In the genomic region with DNA sequence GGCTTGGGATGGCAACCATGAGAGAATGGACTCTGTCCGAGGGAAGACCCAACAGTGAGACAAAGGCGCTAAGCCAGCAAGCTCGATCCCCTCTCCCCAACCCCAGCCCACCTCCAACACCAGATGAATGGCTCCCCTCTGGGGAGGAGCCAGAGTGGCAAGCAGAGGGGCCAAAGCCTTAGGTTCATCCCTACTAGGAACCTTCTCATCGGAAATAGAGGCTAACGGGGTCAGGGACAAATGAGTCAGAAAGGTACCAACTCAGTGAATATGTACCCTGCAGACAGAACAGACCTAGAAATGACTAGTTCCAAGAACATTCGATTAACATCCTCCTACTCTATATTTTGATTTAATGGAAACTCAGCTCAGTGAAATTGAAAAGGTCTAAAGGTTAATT, we compare ENCODE assay signal across 24 cellular contexts.
DNase-seq lines count a peak whose midpoint lies in the region; ATAC-seq, FAIRE-seq and TF ChIP-seq lines count a peak whose summit lies in the region.
"Had no signal": no experiment of that assay in that cellular context is flagged by ENCODE, and none has a peak within 500 bp of the region (broad histone marks: within the 10 kb centered on the region; RNA-seq: fewer than 3 reads in every experiment).

No MANE protein-coding gene starts in this region.

- H3K79me2 ChIP-seq in trophoblast cell (ENCODE audit: control insufficient read depth, insufficient read depth, low read length, poor library complexity) = peaks cover 4% of the 10 kb centered on the region

- no peak overlapping the region for H3K4ac ChIP-seq in trophoblast cell (ENCODE audit: low read depth, low read length)

- H3K9ac ChIP-seq in trophoblast cell (ENCODE audit: low read length) = no peak overlapping the region

- POLR2A ChIA-PET in activated CD8-positive, alpha-beta T cell treated with anti-CD3 and anti-CD28 coated beads for 36 hours (lab: Charles Lee) = interaction anchor here (0.7 kb wide), 1 partner anchor 91 kb away, joined by 3 read pairs; no protein-coding TSS in a partner anchor
- POLR2A ChIA-PET in activated CD8-positive, alpha-beta T cell treated with anti-CD3 and anti-CD28 coated beads, Interleukin-2, amount 10 ng/mL, durations not matched to agents 7 days and 5 days (lab: Charles Lee) = no interaction called here
- POLR2A ChIA-PET in CD4-positive, alpha-beta T cell (lab: Charles Lee) = no interaction called here

- no peak overlapping the region for H3K4me2 ChIP-seq in trophoblast cell (ENCODE audit: low read length)

- no peak overlapping the region for H3K18ac ChIP-seq in trophoblast cell (ENCODE audit: low read length)

- peak overlapping the region; percentile 37 for H3K27ac Mint-ChIP-seq in activated CD8-positive, alpha-beta T cell treated with anti-CD3 and anti-CD28 coated beads for 36 hours
- no peak overlapping the region for H3K27ac Mint-ChIP-seq in activated CD8-positive, alpha-beta T cell treated with anti-CD3 and anti-CD28 coated beads, Interleukin-2, amount 10 ng/mL, durations not matched to agents 7 days and 5 days
- H3K27ac Mint-ChIP-seq in CD4-positive, alpha-beta T cell = peak overlapping the region; percentile 83

- peak overlapping the region; percentile 71 for H4K91ac ChIP-seq in trophoblast cell (ENCODE audit: low read depth, low read length)

- peak overlapping the region; percentile 68 for H2AK5ac ChIP-seq in trophoblast cell (ENCODE audit: low read length)

- H3K36me3 ChIP-seq in trophoblast cell (ENCODE audit: control insufficient read depth in 1 of 2, insufficient read depth in 2 of 2, low read length in 2 of 2) = peaks cover 3 to 6% of the 10 kb centered on the region in 2 experiments

- peak overlapping the region; percentile 14 for H3K14ac ChIP-seq in trophoblast cell (ENCODE audit: low read length)

- intact Hi-C loops in activated CD8-positive, alpha-beta T cell treated with anti-CD3 and anti-CD28 coated beads for 36 hours (cut with micrococcal nuclease) = no loop called here
- intact Hi-C loops in CD4-positive, alpha-beta T cell (cut with DNase I, micrococcal nuclease) = no loop called here

- CTCF ChIA-PET in activated CD8-positive, alpha-beta T cell treated with anti-CD3 and anti-CD28 coated beads for 36 hours (lab: Charles Lee) = interaction anchor here (1.0 kb wide), 1 partner anchor 30 kb away, joined by 3 read pairs; no protein-coding TSS in a partner anchor
- CTCF ChIA-PET in activated CD8-positive, alpha-beta T cell treated with anti-CD3 and anti-CD28 coated beads, Interleukin-2, amount 10 ng/mL, durations not matched to agents 7 days and 5 days (lab: Charles Lee) = interaction anchor here (0.9 to 1.3 kb wide), 2 partner anchors 37 to 76 kb away, joined by 3 read pairs; no protein-coding TSS in a partner anchor
- CTCF ChIA-PET in CD4-positive, alpha-beta T cell (lab: Charles Lee) = no interaction called here

- DNase-seq in activated CD8-positive, alpha-beta T cell treated with anti-CD3 and anti-CD28 coated beads for 36 hours = peak; percentile 55
- no peak for DNase-seq in activated CD8-positive, alpha-beta T cell treated with anti-CD3 and anti-CD28 coated beads, Interleukin-2, amount 10 ng/mL, durations not matched to agents 7 days and 5 days
- DNase-seq in CD4-positive, alpha-beta T cell = no peak
- DNase-seq in activated CD4-positive, alpha-beta T cell treated with anti-CD3 and anti-CD28 coated beads, Interleukin-2, amount 50 U/mL, for 48 hours = peak; percentile 15 to 31
- no peak for DNase-seq in trophoblast cell
- no peak for DNase-seq in omental fat pad (ENCODE audit: low spot score)
- no peak for DNase-seq in GM12892 (ENCODE audit: insufficient read length)
- DNase-seq: ACHN, BE2C, Caco-2, caudate nucleus, DMS79 treated with DMSO at 0.1 percent for 48 hours, GF-D8, MV-4-11, NCI-H1436 treated with DMSO at 0.1 percent for 48 hours, NCI-H2107, NCI-H446, NCI-H774, pancreas, tibial artery had no signal

- whole genome bisulfite sequencing in trophoblast cell (ENCODE audit: extremely low coverage, insufficient coverage, insufficient read length) = no CpG with 5 or more reads among the region's 6 CpGs

- FAIRE-seq in GM12892 (lab: Jason Lieb, UNC) = no peak
- FAIRE-seq: frontal cortex, GM19239, pancreas had no signal

- ATAC-seq in activated CD8-positive, alpha-beta T cell treated with anti-CD3 and anti-CD28 coated beads for 36 hours = peak; percentile 81
- ATAC-seq in activated CD8-positive, alpha-beta T cell treated with anti-CD3 and anti-CD28 coated beads, Interleukin-2, amount 10 ng/mL, durations not matched to agents 7 days and 5 days = no peak
- ATAC-seq in CD4-positive, alpha-beta T cell (ENCODE audit: poor library complexity) = no peak
- ATAC-seq in omental fat pad (ENCODE audit: low FRiP score) = no peak

- H3K9me3 ChIP-seq in CD4-positive, alpha-beta T cell (ENCODE audit: control insufficient read depth, low read length) = no peaks in the 10 kb centered on the region
- no peaks in the 10 kb centered on the region for H3K9me3 ChIP-seq in trophoblast cell (ENCODE audit: insufficient read depth, low read depth, low read length)
- H3K9me3 ChIP-seq: BE2C, Caco-2, esophagus muscularis mucosa, pancreas, right atrium auricular region, tibial artery had no signal

- H3K9me3 Mint-ChIP-seq in activated CD8-positive, alpha-beta T cell treated with anti-CD3 and anti-CD28 coated beads for 36 hours = peaks cover 8% of the 10 kb centered on the region
- H3K9me3 Mint-ChIP-seq in activated CD8-positive, alpha-beta T cell treated with anti-CD3 and anti-CD28 coated beads, Interleukin-2, amount 10 ng/mL, durations not matched to agents 7 days and 5 days (ENCODE audit: insufficient read depth) = no peaks in the 10 kb centered on the region
- no peaks in the 10 kb centered on the region for H3K9me3 Mint-ChIP-seq in CD4-positive, alpha-beta T cell

- H4K12ac ChIP-seq in trophoblast cell (ENCODE audit: low read depth, low read length) = no peak overlapping the region

- no peak for TF ChIP-seq CTCF in activated CD8-positive, alpha-beta T cell treated with anti-CD3 and anti-CD28 coated beads for 36 hours (IDR thresholded peaks at IDR 0.05)
- no peak for TF ChIP-seq CTCF in CD4-positive, alpha-beta T cell (IDR thresholded peaks at IDR 0.05)
- no peak for TF ChIP-seq CTCF in omental fat pad (IDR thresholded peaks at IDR 0.05)

- no peak overlapping the region for H3K4me3 ChIP-seq in trophoblast cell (ENCODE audit: low read depth, low read length)
- H3K4me3 ChIP-seq: esophagus muscularis mucosa, pancreas, right atrium auricular region, tibial artery had no signal

- H3K27me3 ChIP-seq in CD4-positive, alpha-beta T cell (ENCODE audit: control insufficient read depth, insufficient read depth, low read length) = no peaks in the 10 kb centered on the region
- H3K27me3 ChIP-seq in trophoblast cell (ENCODE audit: insufficient read depth, low read length) = no peaks in the 10 kb centered on the region
- H3K27me3 ChIP-seq: BE2C, esophagus muscularis mucosa, pancreas, right atrium auricular region, tibial artery had no signal

- no peak overlapping the region for H3K23ac ChIP-seq in trophoblast cell (ENCODE audit: low read length)

- H2BK120ac ChIP-seq in trophoblast cell (ENCODE audit: insufficient read depth, low read length, poor library complexity) = no peak overlapping the region

- no peak overlapping the region for H3K27ac ChIP-seq in CD4-positive, alpha-beta T cell (ENCODE audit: low read depth, low read length)
- H3K27ac ChIP-seq in trophoblast cell (ENCODE audit: low read depth, low read length) = no peak overlapping the region
- H3K27ac ChIP-seq: esophagus muscularis mucosa, pancreas, right atrium auricular region, tibial artery had no signal

- peaks cover 18% of the 10 kb centered on the region for H3K36me3 Mint-ChIP-seq in activated CD8-positive, alpha-beta T cell treated with anti-CD3 and anti-CD28 coated beads for 36 hours (ENCODE audit: low read depth)
- H3K36me3 Mint-ChIP-seq in activated CD8-positive, alpha-beta T cell treated with anti-CD3 and anti-CD28 coated beads, Interleukin-2, amount 10 ng/mL, durations not matched to agents 7 days and 5 days (ENCODE audit: low read depth) = peaks cover 13% of the 10 kb centered on the region
- peaks cover 59% of the 10 kb centered on the region for H3K36me3 Mint-ChIP-seq in CD4-positive, alpha-beta T cell (ENCODE audit: low read depth)

- no peak overlapping the region for H2BK5ac ChIP-seq in trophoblast cell (ENCODE audit: low read depth, low read length, poor library complexity)

- TF ChIP-seq POLR2A in GM12892 (IDR thresholded peaks at IDR 0.05; ENCODE audit: low read depth, low read length) = no peak

- H3K4me3 Mint-ChIP-seq in activated CD8-positive, alpha-beta T cell treated with anti-CD3 and anti-CD28 coated beads for 36 hours = no peak overlapping the region
- no peak overlapping the region for H3K4me3 Mint-ChIP-seq in activated CD8-positive, alpha-beta T cell treated with anti-CD3 and anti-CD28 coated beads, Interleukin-2, amount 10 ng/mL, durations not matched to agents 7 days and 5 days
- H3K4me3 Mint-ChIP-seq in CD4-positive, alpha-beta T cell = no peak overlapping the region

- peaks cover 21% of the 10 kb centered on the region for H3K79me1 ChIP-seq in trophoblast cell (ENCODE audit: low read length)

- H2BK12ac ChIP-seq in trophoblast cell (ENCODE audit: low read length) = peak overlapping the region; percentile 8

- no peaks in the 10 kb centered on the region for H3K27me3 Mint-ChIP-seq in activated CD8-positive, alpha-beta T cell treated with anti-CD3 and anti-CD28 coated beads for 36 hours
- no peaks in the 10 kb centered on the region for H3K27me3 Mint-ChIP-seq in activated CD8-positive, alpha-beta T cell treated with anti-CD3 and anti-CD28 coated beads, Interleukin-2, amount 10 ng/mL, durations not matched to agents 7 days and 5 days (ENCODE audit: low read depth)
- H3K27me3 Mint-ChIP-seq in CD4-positive, alpha-beta T cell = no peaks in the 10 kb centered on the region

- H3K4me1 ChIP-seq in trophoblast cell (ENCODE audit: control insufficient read depth in 1 of 2, insufficient read depth in 2 of 2, low read length in 2 of 2) = peaks cover 20 to 21% of the 10 kb centered on the region in 2 experiments
- H3K4me1 ChIP-seq: Caco-2, esophagus muscularis mucosa, right atrium auricular region, tibial artery had no signal

- H2AFZ ChIP-seq in trophoblast cell (ENCODE audit: insufficient read depth, low read length, poor library complexity) = no peak overlapping the region

- H3K4me1 Mint-ChIP-seq in activated CD8-positive, alpha-beta T cell treated with anti-CD3 and anti-CD28 coated beads for 36 hours (ENCODE audit: low read depth) = peaks cover 36% of the 10 kb centered on the region
- H3K4me1 Mint-ChIP-seq in activated CD8-positive, alpha-beta T cell treated with anti-CD3 and anti-CD28 coated beads, Interleukin-2, amount 10 ng/mL, durations not matched to agents 7 days and 5 days (ENCODE audit: low read depth) = peaks cover 17% of the 10 kb centered on the region
- H3K4me1 Mint-ChIP-seq in CD4-positive, alpha-beta T cell (ENCODE audit: low read depth) = peaks cover 54% of the 10 kb centered on the region

- no peak overlapping the region for H4K8ac ChIP-seq in trophoblast cell (ENCODE audit: low read depth, low read length)

Comparison
In these comparisons a context has a peak if more than half of its experiments do, and no peak if none do; other contexts are left out.
1. DNase-seq: peak in activated CD8-positive, alpha-beta T cell treated with anti-CD3 and anti-CD28 coated beads for 36 hours (single experiment) and activated CD4-positive, alpha-beta T cell treated with anti-CD3 and anti-CD28 coated beads, Interleukin-2, amount 50 U/mL, for 48 hours (2 of 2); none in activated CD8-positive, alpha-beta T cell treated with anti-CD3 and anti-CD28 coated beads, Interleukin-2, amount 10 ng/mL, durations not matched to agents 7 days and 5 days (single experiment), CD4-positive, alpha-beta T cell (0 of 10), trophoblast cell (0 of 2), omental fat pad (single experiment) and GM12892 (single experiment).